1 cellular context compared by ENCODE assay signal in the genomic region with DNA sequence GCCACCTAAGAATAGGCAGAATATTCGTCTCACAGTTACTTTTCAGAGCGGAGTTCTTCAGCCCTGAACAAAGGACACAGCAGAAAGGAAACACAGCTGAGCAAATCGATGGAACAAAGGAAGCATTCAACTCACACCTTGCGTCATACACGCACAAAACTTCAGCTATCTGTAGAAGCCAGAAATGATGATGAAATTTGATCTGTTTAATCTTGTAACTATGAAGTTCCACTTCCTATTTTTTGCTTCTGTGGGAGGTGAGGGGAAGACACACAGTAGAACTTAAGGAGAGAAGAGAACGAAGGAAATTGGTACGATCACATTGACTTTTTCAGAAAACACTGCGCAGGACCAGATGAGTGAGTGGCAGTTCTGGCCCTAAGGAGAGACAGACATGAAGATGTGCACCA.
TF ChIP-seq lines count a peak whose summit lies in the region.

No MANE protein-coding gene starts in this region.

TF ChIP-seq in HepG2, 621 proteins besides CTCF, POLR2A, EP300 and RAD21 (continued from another document and continues in another):
- TF ChIP-seq, protein P1, sequence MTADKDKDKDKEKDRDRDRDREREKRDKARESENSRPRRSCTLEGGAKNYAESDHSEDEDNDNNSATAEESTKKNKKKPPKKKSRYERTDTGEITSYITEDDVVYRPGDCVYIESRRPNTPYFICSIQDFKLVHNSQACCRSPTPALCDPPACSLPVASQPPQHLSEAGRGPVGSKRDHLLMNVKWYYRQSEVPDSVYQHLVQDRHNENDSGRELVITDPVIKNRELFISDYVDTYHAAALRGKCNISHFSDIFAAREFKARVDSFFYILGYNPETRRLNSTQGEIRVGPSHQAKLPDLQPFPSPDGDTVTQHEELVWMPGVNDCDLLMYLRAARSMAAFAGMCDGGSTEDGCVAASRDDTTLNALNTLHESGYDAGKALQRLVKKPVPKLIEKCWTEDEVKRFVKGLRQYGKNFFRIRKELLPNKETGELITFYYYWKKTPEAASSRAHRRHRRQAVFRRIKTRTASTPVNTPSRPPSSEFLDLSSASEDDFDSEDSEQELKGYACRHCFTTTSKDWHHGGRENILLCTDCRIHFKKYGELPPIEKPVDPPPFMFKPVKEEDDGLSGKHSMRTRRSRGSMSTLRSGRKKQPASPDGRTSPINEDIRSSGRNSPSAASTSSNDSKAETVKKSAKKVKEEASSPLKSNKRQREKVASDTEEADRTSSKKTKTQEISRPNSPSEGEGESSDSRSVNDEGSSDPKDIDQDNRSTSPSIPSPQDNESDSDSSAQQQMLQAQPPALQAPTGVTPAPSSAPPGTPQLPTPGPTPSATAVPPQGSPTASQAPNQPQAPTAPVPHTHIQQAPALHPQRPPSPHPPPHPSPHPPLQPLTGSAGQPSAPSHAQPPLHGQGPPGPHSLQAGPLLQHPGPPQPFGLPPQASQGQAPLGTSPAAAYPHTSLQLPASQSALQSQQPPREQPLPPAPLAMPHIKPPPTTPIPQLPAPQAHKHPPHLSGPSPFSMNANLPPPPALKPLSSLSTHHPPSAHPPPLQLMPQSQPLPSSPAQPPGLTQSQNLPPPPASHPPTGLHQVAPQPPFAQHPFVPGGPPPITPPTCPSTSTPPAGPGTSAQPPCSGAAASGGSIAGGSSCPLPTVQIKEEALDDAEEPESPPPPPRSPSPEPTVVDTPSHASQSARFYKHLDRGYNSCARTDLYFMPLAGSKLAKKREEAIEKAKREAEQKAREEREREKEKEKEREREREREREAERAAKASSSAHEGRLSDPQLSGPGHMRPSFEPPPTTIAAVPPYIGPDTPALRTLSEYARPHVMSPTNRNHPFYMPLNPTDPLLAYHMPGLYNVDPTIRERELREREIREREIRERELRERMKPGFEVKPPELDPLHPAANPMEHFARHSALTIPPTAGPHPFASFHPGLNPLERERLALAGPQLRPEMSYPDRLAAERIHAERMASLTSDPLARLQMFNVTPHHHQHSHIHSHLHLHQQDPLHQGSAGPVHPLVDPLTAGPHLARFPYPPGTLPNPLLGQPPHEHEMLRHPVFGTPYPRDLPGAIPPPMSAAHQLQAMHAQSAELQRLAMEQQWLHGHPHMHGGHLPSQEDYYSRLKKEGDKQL (CRISPR knock-in tag; IDR thresholded peaks at IDR 0.05; ENCODE audit: low read depth) = no peak
- no peak for TF ChIP-seq ZNF335 (CRISPR knock-in tag; IDR thresholded peaks at IDR 0.05)
- TF ChIP-seq, protein P2, sequence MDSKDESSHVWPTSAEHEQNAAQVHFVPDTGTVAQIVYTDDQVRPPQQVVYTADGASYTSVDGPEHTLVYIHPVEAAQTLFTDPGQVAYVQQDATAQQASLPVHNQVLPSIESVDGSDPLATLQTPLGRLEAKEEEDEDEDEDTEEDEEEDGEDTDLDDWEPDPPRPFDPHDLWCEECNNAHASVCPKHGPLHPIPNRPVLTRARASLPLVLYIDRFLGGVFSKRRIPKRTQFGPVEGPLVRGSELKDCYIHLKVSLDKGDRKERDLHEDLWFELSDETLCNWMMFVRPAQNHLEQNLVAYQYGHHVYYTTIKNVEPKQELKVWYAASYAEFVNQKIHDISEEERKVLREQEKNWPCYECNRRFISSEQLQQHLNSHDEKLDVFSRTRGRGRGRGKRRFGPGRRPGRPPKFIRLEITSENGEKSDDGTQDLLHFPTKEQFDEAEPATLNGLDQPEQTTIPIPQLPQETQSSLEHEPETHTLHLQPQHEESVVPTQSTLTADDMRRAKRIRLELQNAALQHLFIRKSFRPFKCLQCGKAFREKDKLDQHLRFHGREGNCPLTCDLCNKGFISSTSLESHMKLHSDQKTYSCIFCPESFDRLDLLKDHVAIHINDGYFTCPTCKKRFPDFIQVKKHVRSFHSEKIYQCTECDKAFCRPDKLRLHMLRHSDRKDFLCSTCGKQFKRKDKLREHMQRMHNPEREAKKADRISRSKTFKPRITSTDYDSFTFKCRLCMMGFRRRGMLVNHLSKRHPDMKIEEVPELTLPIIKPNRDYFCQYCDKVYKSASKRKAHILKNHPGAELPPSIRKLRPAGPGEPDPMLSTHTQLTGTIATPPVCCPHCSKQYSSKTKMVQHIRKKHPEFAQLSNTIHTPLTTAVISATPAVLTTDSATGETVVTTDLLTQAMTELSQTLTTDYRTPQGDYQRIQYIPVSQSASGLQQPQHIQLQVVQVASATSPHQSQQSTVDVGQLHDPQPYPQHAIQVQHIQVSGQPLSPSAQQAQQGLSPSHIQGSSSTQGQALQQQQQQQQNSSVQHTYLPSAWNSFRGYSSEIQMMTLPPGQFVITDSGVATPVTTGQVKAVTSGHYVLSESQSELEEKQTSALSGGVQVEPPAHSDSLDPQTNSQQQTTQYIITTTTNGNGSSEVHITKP (CRISPR knock-in tag; IDR thresholded peaks at IDR 0.05; ENCODE audit: low read depth) = no peak
- no peak for TF ChIP-seq STAT5B (CRISPR knock-in tag; IDR thresholded peaks at IDR 0.05)
- TF ChIP-seq MYNN (CRISPR knock-in tag; IDR thresholded peaks at IDR 0.05; ENCODE audit: low read depth) = no peak
- TF ChIP-seq NCOA5 (CRISPR knock-in tag; IDR thresholded peaks at IDR 0.05) = no peak
- TF ChIP-seq PPARG (CRISPR knock-in tag; conservative IDR thresholded peaks at IDR 0.05) = peak; percentile 71; the same call in 1 of the 2 replicates
- TF ChIP-seq, protein P3, sequence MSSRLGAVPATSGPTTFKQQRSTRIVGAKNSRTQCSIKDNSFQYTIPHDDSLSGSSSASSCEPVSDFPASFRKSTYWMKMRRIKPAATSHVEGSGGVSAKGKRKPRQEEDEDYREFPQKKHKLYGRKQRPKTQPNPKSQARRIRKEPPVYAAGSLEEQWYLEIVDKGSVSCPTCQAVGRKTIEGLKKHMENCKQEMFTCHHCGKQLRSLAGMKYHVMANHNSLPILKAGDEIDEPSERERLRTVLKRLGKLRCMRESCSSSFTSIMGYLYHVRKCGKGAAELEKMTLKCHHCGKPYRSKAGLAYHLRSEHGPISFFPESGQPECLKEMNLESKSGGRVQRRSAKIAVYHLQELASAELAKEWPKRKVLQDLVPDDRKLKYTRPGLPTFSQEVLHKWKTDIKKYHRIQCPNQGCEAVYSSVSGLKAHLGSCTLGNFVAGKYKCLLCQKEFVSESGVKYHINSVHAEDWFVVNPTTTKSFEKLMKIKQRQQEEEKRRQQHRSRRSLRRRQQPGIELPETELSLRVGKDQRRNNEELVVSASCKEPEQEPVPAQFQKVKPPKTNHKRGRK (CRISPR knock-in tag; IDR thresholded peaks at IDR 0.05) = no peak
- no peak for TF ChIP-seq RBAK (CRISPR knock-in tag; IDR thresholded peaks at IDR 0.05)
- TF ChIP-seq NCOA1 (CRISPR knock-in tag; IDR thresholded peaks at IDR 0.05) = no peak
- no peak for TF ChIP-seq RARG (CRISPR knock-in tag; IDR thresholded peaks at IDR 0.05; ENCODE audit: low read depth)
- no peak for TF ChIP-seq ZNF83 (CRISPR knock-in tag; IDR thresholded peaks at IDR 0.05; ENCODE audit: borderline replicate concordance)
- TF ChIP-seq ZNF660 (CRISPR knock-in tag; IDR thresholded peaks at IDR 0.05; ENCODE audit: borderline replicate concordance, low read depth) = no peak
- TF ChIP-seq ZNF746 (CRISPR knock-in tag; IDR thresholded peaks at IDR 0.05) = peak; percentile 26; the same call in 1 of the 2 replicates
- TF ChIP-seq ZNF7 (CRISPR knock-in tag; IDR thresholded peaks at IDR 0.05) = no peak
- no peak for TF ChIP-seq ZNF605 (CRISPR knock-in tag; IDR thresholded peaks at IDR 0.05)
- TF ChIP-seq, protein P4, sequence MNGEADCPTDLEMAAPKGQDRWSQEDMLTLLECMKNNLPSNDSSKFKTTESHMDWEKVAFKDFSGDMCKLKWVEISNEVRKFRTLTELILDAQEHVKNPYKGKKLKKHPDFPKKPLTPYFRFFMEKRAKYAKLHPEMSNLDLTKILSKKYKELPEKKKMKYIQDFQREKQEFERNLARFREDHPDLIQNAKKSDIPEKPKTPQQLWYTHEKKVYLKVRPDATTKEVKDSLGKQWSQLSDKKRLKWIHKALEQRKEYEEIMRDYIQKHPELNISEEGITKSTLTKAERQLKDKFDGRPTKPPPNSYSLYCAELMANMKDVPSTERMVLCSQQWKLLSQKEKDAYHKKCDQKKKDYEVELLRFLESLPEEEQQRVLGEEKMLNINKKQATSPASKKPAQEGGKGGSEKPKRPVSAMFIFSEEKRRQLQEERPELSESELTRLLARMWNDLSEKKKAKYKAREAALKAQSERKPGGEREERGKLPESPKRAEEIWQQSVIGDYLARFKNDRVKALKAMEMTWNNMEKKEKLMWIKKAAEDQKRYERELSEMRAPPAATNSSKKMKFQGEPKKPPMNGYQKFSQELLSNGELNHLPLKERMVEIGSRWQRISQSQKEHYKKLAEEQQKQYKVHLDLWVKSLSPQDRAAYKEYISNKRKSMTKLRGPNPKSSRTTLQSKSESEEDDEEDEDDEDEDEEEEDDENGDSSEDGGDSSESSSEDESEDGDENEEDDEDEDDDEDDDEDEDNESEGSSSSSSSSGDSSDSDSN (CRISPR knock-in tag; IDR thresholded peaks at IDR 0.05) = no peak
- peak; percentile 81 for TF ChIP-seq ASH2L (IDR thresholded peaks at IDR 0.05; ENCODE audit: insufficient read length, low read depth, low read length)
- TF ChIP-seq MYC (CRISPR knock-in tag; IDR thresholded peaks at IDR 0.05; ENCODE audit: borderline replicate concordance) = no peak
- no peak for TF ChIP-seq ARNT2 (CRISPR knock-in tag; IDR thresholded peaks at IDR 0.05; ENCODE audit: low read depth)
- no peak for TF ChIP-seq ZNF672 (CRISPR knock-in tag; IDR thresholded peaks at IDR 0.05)
- no peak for TF ChIP-seq ZNF446 (CRISPR knock-in tag; IDR thresholded peaks at IDR 0.05)
- TF ChIP-seq, protein P5, sequence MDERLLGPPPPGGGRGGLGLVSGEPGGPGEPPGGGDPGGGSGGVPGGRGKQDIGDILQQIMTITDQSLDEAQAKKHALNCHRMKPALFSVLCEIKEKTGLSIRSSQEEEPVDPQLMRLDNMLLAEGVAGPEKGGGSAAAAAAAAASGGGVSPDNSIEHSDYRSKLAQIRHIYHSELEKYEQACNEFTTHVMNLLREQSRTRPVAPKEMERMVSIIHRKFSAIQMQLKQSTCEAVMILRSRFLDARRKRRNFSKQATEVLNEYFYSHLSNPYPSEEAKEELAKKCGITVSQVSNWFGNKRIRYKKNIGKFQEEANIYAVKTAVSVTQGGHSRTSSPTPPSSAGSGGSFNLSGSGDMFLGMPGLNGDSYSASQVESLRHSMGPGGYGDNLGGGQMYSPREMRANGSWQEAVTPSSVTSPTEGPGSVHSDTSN (CRISPR knock-in tag; IDR thresholded peaks at IDR 0.05) = no peak
- TF ChIP-seq SIN3A (IDR thresholded peaks at IDR 0.05; ENCODE audit: borderline replicate concordance, low read depth, low read length) = peak; percentile 58; the same call in 1 of the 2 replicates
- TF ChIP-seq, protein P6, sequence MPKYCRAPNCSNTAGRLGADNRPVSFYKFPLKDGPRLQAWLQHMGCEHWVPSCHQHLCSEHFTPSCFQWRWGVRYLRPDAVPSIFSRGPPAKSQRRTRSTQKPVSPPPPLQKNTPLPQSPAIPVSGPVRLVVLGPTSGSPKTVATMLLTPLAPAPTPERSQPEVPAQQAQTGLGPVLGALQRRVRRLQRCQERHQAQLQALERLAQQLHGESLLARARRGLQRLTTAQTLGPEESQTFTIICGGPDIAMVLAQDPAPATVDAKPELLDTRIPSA (CRISPR knock-in tag; IDR thresholded peaks at IDR 0.05; ENCODE audit: borderline replicate concordance) = no peak
- TF ChIP-seq, protein P7, sequence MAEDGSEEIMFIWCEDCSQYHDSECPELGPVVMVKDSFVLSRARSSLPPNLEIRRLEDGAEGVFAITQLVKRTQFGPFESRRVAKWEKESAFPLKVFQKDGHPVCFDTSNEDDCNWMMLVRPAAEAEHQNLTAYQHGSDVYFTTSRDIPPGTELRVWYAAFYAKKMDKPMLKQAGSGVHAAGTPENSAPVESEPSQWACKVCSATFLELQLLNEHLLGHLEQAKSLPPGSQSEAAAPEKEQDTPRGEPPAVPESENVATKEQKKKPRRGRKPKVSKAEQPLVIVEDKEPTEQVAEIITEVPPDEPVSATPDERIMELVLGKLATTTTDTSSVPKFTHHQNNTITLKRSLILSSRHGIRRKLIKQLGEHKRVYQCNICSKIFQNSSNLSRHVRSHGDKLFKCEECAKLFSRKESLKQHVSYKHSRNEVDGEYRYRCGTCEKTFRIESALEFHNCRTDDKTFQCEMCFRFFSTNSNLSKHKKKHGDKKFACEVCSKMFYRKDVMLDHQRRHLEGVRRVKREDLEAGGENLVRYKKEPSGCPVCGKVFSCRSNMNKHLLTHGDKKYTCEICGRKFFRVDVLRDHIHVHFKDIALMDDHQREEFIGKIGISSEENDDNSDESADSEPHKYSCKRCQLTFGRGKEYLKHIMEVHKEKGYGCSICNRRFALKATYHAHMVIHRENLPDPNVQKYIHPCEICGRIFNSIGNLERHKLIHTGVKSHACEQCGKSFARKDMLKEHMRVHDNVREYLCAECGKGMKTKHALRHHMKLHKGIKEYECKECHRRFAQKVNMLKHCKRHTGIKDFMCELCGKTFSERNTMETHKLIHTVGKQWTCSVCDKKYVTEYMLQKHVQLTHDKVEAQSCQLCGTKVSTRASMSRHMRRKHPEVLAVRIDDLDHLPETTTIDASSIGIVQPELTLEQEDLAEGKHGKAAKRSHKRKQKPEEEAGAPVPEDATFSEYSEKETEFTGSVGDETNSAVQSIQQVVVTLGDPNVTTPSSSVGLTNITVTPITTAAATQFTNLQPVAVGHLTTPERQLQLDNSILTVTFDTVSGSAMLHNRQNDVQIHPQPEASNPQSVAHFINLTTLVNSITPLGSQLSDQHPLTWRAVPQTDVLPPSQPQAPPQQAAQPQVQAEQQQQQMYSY (CRISPR knock-in tag; IDR thresholded peaks at IDR 0.05) = no peak
- TF ChIP-seq, protein P8, sequence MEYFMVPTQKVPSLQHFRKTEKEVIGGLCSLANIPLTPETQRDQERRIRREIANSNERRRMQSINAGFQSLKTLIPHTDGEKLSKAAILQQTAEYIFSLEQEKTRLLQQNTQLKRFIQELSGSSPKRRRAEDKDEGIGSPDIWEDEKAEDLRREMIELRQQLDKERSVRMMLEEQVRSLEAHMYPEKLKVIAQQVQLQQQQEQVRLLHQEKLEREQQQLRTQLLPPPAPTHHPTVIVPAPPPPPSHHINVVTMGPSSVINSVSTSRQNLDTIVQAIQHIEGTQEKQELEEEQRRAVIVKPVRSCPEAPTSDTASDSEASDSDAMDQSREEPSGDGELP (IDR thresholded peaks at IDR 0.05; ENCODE audit: borderline replicate concordance, low read depth) = peak; percentile 100
